ENCODE assay signal across 29 cellular contexts in genomic region chr18:58599106-58599505, GRCh38. TPM values are rescaled to one million over a fixed set of nuclear protein-coding genes. Genes with fewer than 3 reads are reported as not detected.
A peak's percentile ranks its signal among the peaks of the same experiment; 100 is the strongest.
DNase-seq lines count a peak whose midpoint lies in the region; ATAC-seq, FAIRE-seq and TF ChIP-seq lines count a peak whose summit lies in the region.
"Had no signal": no experiment of that assay in that cellular context is flagged by ENCODE, and none has a peak within 500 bp of the region (broad histone marks: within the 10 kb centered on the region; RNA-seq: fewer than 3 reads in every experiment).

No MANE protein-coding gene starts in this region.

- ATAC-seq in Right ventricle myocardium inferior = no peak
- no peak for ATAC-seq in HG02623 (IDR thresholded peaks at IDR 0.05; ENCODE audit: unreplicated experiment)
- ATAC-seq: naive thymus-derived CD8-positive, alpha-beta T cell; sciatic nerve had no signal

- H3K4me1 ChIP-seq in cardiac muscle cell (ENCODE audit: low read depth) = peaks cover 40% of the 10 kb centered on the region
- peaks cover 27% of the 10 kb centered on the region for H3K4me1 ChIP-seq in astrocyte (ENCODE audit: insufficient read depth, low read length)
- H3K4me1 ChIP-seq in smooth muscle cell (ENCODE audit: low read depth) = no peaks in the 10 kb centered on the region
- H3K4me1 ChIP-seq: BE2C, transverse colon had no signal

- peak; percentile 58 for FAIRE-seq in astrocyte (lab: Jason Lieb, UNC)
- FAIRE-seq: A204.1, endothelial cell of umbilical vein, islet of Langerhans had no signal

- DNase-seq in cardiac muscle cell (ENCODE audit: low read depth in 1 of 2, low spot score in 1 of 2) (no peak), Right ventricle myocardium inferior (ENCODE audit: missing footprints) (no peak), astrocyte (ENCODE audit: low read depth) (peak; percentile 75), iPS-NIHi7 (ENCODE audit: extremely low spot score) (peak; percentile 31), smooth muscle cell (lab: John Stamatoyannopoulos, UW; ENCODE audit: unreplicated experiment) (no peak), NCI-H2081 treated with DMSO at 0.1 percent for 48 hours (lab: John Stamatoyannopoulos, UW) (no peak), retina (no peak)
- DNase-seq: activated CD4-positive, alpha-beta T cell treated with anti-CD3 and anti-CD28 coated beads, Interleukin-2, amount 50 U/mL, for 4 hours; activated effector memory CD4-positive, alpha-beta T cell treated with anti-CD3 and anti-CD28 coated beads, Interleukin-2, amount 50 U/mL, for 16 hours; BE2C; dermis blood vessel endothelial cell; DMS53; Karpas-422; mammary epithelial cell; naive thymus-derived CD8-positive, alpha-beta T cell; NCI-H1092; NCI-H2081; NCI-H446 treated with DMSO at 0.1 percent for 48 hours; stimulated activated CD4-positive, alpha-beta T cell treated with anti-CD3 and anti-CD28 coated beads, Interleukin-15, amount 100 ng/mL, for 24 hours; stomach; transverse colon had no signal

- H3F3A ChIP-seq in smooth muscle cell (ENCODE audit: low read depth) = no peaks in the 10 kb centered on the region

- TF ChIP-seq CTCF in cardiac muscle cell (IDR thresholded peaks at IDR 0.05; ENCODE audit: low read depth, low read length) = no peak
- TF ChIP-seq CTCF in astrocyte (IDR thresholded peaks at IDR 0.05; ENCODE audit: insufficient read depth, low read depth, low read length) = no peak
- no peak for TF ChIP-seq CTCF in smooth muscle cell (IDR thresholded peaks at IDR 0.05; ENCODE audit: borderline replicate concordance, insufficient read depth, poor library complexity, severe bottlenecking)

- no peak overlapping the region for H3K9ac ChIP-seq in astrocyte (ENCODE audit: low read length)
- H3K9ac ChIP-seq in smooth muscle cell (ENCODE audit: low read depth) = no peak overlapping the region

- no peaks in the 10 kb centered on the region for H3K9me3 ChIP-seq in cardiac muscle cell (ENCODE audit: low read depth)
- H3K9me3 ChIP-seq in astrocyte (ENCODE audit: insufficient read depth, low read depth, low read length) = peaks cover 4% of the 10 kb centered on the region
- no peaks in the 10 kb centered on the region for H3K9me3 ChIP-seq in smooth muscle cell (replicated peaks; ENCODE audit: low read depth)
- H3K9me3 ChIP-seq: BE2C had no signal

- H3K36me3 Mint-ChIP-seq in astrocyte (ENCODE audit: low read depth, unreplicated experiment) = peaks cover 4% of the 10 kb centered on the region

- peak overlapping the region; percentile 76 for H3K27ac ChIP-seq in cardiac muscle cell
- peak overlapping the region; percentile 2 for H3K27ac ChIP-seq in astrocyte (ENCODE audit: low read depth, low read length)
- H3K27ac ChIP-seq in smooth muscle cell (ENCODE audit: low read depth) = peak overlapping the region; percentile 72
- H3K27ac ChIP-seq: hepatocyte, SK-N-MC, stomach, transverse colon had no signal

- no peak overlapping the region for H3K27ac Mint-ChIP-seq in astrocyte (ENCODE audit: unreplicated experiment)

- WGBS in smooth muscle cell (ENCODE audit: low lambda C conversion rate) = 44% methylated on average over 7 of the region's 7 CpGs

- no peak overlapping the region for H3K4me3 Mint-ChIP-seq in astrocyte (ENCODE audit: unreplicated experiment)
- H3K4me3 Mint-ChIP-seq: naive thymus-derived CD8-positive, alpha-beta T cell had no signal

- peaks cover 12% of the 10 kb centered on the region for H3K4me1 Mint-ChIP-seq in astrocyte (ENCODE audit: low read depth, unreplicated experiment)

- H3K27me3 ChIP-seq in cardiac muscle cell (no peaks in the 10 kb centered on the region), astrocyte (ENCODE audit: insufficient read depth, low read length) (no peaks in the 10 kb centered on the region), smooth muscle cell (ENCODE audit: low read depth) (no peaks in the 10 kb centered on the region)
- H3K27me3 ChIP-seq: BE2C, hepatocyte, stomach, transverse colon had no signal

- no peak overlapping the region for H2AFZ ChIP-seq in astrocyte (ENCODE audit: low read depth, low read length)
- H2AFZ ChIP-seq in smooth muscle cell (ENCODE audit: low read depth) = no peak overlapping the region
- H2AFZ ChIP-seq: hepatocyte had no signal

- H3K79me2 ChIP-seq in astrocyte (ENCODE audit: insufficient read depth, low read length) = no peaks in the 10 kb centered on the region
- H3K79me2 ChIP-seq in smooth muscle cell (ENCODE audit: low read depth) = no peaks in the 10 kb centered on the region
- H3K79me2 ChIP-seq: hepatocyte had no signal

- H3K9me3 Mint-ChIP-seq in astrocyte (ENCODE audit: unreplicated experiment) = peaks cover 17% of the 10 kb centered on the region

- no peak overlapping the region for H3K4me3 ChIP-seq in cardiac muscle cell
- no peak overlapping the region for H3K4me3 ChIP-seq in astrocyte (ENCODE audit: insufficient read depth, low read depth, low read length)
- H3K4me3 ChIP-seq in smooth muscle cell = no peak overlapping the region
- H3K4me3 ChIP-seq: hepatocyte, SK-N-MC, stomach, transverse colon had no signal

- peak overlapping the region; percentile 14 for H3K4me2 ChIP-seq in astrocyte (ENCODE audit: low read length)
- H3K4me2 ChIP-seq in smooth muscle cell = no peak overlapping the region
- H3K4me2 ChIP-seq: hepatocyte had no signal

- intact Hi-C loops in Right ventricle myocardium inferior (cut with DNase I) = loop anchor here (2.0 kb wide), 1 partner anchor 30 kb away; the partner anchor contains the start of gene ALPK2

- peaks cover 53% of the 10 kb centered on the region for H3K36me3 ChIP-seq in cardiac muscle cell
- H3K36me3 ChIP-seq in astrocyte (ENCODE audit: insufficient read depth, low read length) = no peaks in the 10 kb centered on the region
- no peaks in the 10 kb centered on the region for H3K36me3 ChIP-seq in smooth muscle cell (ENCODE audit: low read depth)
- H3K36me3 ChIP-seq: BE2C, stomach, transverse colon had no signal

- no peaks in the 10 kb centered on the region for H3K27me3 Mint-ChIP-seq in astrocyte (ENCODE audit: low read depth, unreplicated experiment)
- H3K27me3 Mint-ChIP-seq: naive thymus-derived CD8-positive, alpha-beta T cell had no signal

- H4K20me1 ChIP-seq in astrocyte (ENCODE audit: insufficient read depth, low read length) (no peaks in the 10 kb centered on the region), smooth muscle cell (ENCODE audit: low read depth) (no peaks in the 10 kb centered on the region)

RNA-seq across cellular contexts. Expression of gene ALPK2, which starts 29.8 kb away (rescaled TPM):
- total RNA-seq in cardiac muscle cell (225 and 367 TPM in 2 replicates), Right ventricle myocardium inferior (243 TPM), astrocyte (84.2 and 87.2 TPM in 2 replicates), smooth muscle cell (39.0 and 42.1 TPM in 2 replicates)
- polyA plus RNA-seq in cardiac muscle cell (110 and 152 TPM in 2 replicates), smooth muscle cell (9.3 and 13.2 TPM in 2 replicates)
- total RNA-seq: endothelial cell of umbilical vein; T-helper 2 cell treated with Interferon-gamma antibody and Interleukin-4, amounts not matched to agents 100 ng/mL and 5 ng/mL, for 36 hours had no signal
- polyA plus RNA-seq: endothelial cell of umbilical vein; mammary epithelial cell; naive thymus-derived CD8-positive, alpha-beta T cell had no signal

Comparison
In these comparisons a context has a peak if more than half of its experiments do, and no peak if none do; other contexts are left out.
1. DNase-seq: peak in astrocyte (single experiment) and iPS-NIHi7 (single experiment); none in cardiac muscle cell (0 of 2), Right ventricle myocardium inferior (single experiment), smooth muscle cell (single experiment), NCI-H2081 treated with DMSO at 0.1 percent for 48 hours (single experiment) and retina (single experiment).
2. H3K27ac ChIP-seq: peak in every context shown above with its lines; median percentile 76 in cardiac muscle cell; 72 in smooth muscle cell; 2 in astrocyte.